18 cellular contexts compared by ENCODE assay signal in genomic region chr15:51117270-51117669, GRCh38. TPM values are rescaled to one million over a fixed set of nuclear protein-coding genes. Genes with fewer than 3 reads are reported as not detected.
A peak's percentile ranks its signal among the peaks of the same experiment; 100 is the strongest.
DNase-seq lines count a peak whose midpoint lies in the region; ATAC-seq, FAIRE-seq and TF ChIP-seq lines count a peak whose summit lies in the region.
"Had no signal": no experiment of that assay in that cellular context is flagged by ENCODE, and none has a peak within 500 bp of the region (broad histone marks: within the 10 kb centered on the region; RNA-seq: fewer than 3 reads in every experiment).

No MANE protein-coding gene starts in this region.

- H3K9me3 ChIP-seq in astrocyte (ENCODE audit: insufficient read depth, low read depth, low read length) (no peaks in the 10 kb centered on the region), ascending aorta (no peaks in the 10 kb centered on the region)
- H3K9me3 ChIP-seq: Caco-2 had no signal

- no peak overlapping the region for H3K9ac ChIP-seq in astrocyte (ENCODE audit: low read length)

- H3K4me3 Mint-ChIP-seq in astrocyte (ENCODE audit: unreplicated experiment): no peak overlapping the region
- no peak overlapping the region for H3K4me3 Mint-ChIP-seq in activated CD4-positive, alpha-beta memory T cell treated with anti-CD3 and anti-CD28 coated beads, Interleukin-2, amount 10 ng/mL, durations not matched to agents 7 days and 5 days

- no peaks in the 10 kb centered on the region for H3K36me3 ChIP-seq in astrocyte (ENCODE audit: insufficient read depth, low read length)
- no peaks in the 10 kb centered on the region for H3K36me3 ChIP-seq in ascending aorta

- no peak for TF ChIP-seq CTCF in astrocyte (IDR thresholded peaks at IDR 0.05; ENCODE audit: insufficient read depth, low read depth, low read length)
- no peak for TF ChIP-seq CTCF in epithelial cell of proximal tubule (conservative IDR thresholded peaks at IDR 0.05; ENCODE audit: low read depth, low read length)
- TF ChIP-seq CTCF in ascending aorta (IDR thresholded peaks at IDR 0.05): no peak

- H3K4me3 ChIP-seq in astrocyte (ENCODE audit: insufficient read depth, low read depth, low read length) (no peak overlapping the region), epithelial cell of proximal tubule (ENCODE audit: low read depth, low read length) (no peak overlapping the region), ascending aorta (no peak overlapping the region)

- DNase-seq in HCEC 1CT (peak; percentile 63), astrocyte (ENCODE audit: low read depth) (peak; percentile 74), epithelial cell of proximal tubule (ENCODE audit: low read depth) (peak; percentile 30), stromal cell of bone marrow (ENCODE audit: low read depth) (peak; percentile 21), Right ventricle myocardium superior (no peak), ascending aorta (ENCODE audit: low spot score in 2 of 2) (no peak)
- DNase-seq in activated CD4-positive, alpha-beta memory T cell treated with anti-CD3 and anti-CD28 coated beads, Interleukin-2, amount 10 ng/mL, durations not matched to agents 7 days and 5 days: no peak
- DNase-seq: Caco-2, DMS53, GDM1, NCI-H1436, NCI-H2081, NCI-H524 treated with DMSO at 0.1 percent for 48 hours had no signal

- H4K20me1 ChIP-seq in astrocyte (ENCODE audit: insufficient read depth, low read length): no peaks in the 10 kb centered on the region

- ATAC-seq in Right ventricle myocardium superior (ENCODE audit: poor library complexity): no peak

- no peaks in the 10 kb centered on the region for H3K36me3 Mint-ChIP-seq in astrocyte (ENCODE audit: low read depth, unreplicated experiment)
- H3K36me3 Mint-ChIP-seq in activated CD4-positive, alpha-beta memory T cell treated with anti-CD3 and anti-CD28 coated beads, Interleukin-2, amount 10 ng/mL, durations not matched to agents 7 days and 5 days (ENCODE audit: low read depth): no peaks in the 10 kb centered on the region

- H3K27ac ChIP-seq in astrocyte (ENCODE audit: low read depth, low read length) (no peak overlapping the region), ascending aorta (no peak overlapping the region)
- H3K27ac ChIP-seq: C4-2B had no signal

- H3K4me1 Mint-ChIP-seq in astrocyte (ENCODE audit: low read depth, unreplicated experiment): peaks cover 27% of the 10 kb centered on the region
- H3K4me1 Mint-ChIP-seq in activated CD4-positive, alpha-beta memory T cell treated with anti-CD3 and anti-CD28 coated beads, Interleukin-2, amount 10 ng/mL, durations not matched to agents 7 days and 5 days: no peaks in the 10 kb centered on the region

- H2AFZ ChIP-seq in astrocyte (ENCODE audit: low read depth, low read length): no peak overlapping the region

- POLR2A ChIA-PET in activated CD4-positive, alpha-beta memory T cell treated with anti-CD3 and anti-CD28 coated beads, Interleukin-2, amount 10 ng/mL, durations not matched to agents 7 days and 5 days (lab: Charles Lee): no interaction called here

- no peaks in the 10 kb centered on the region for H3K27me3 ChIP-seq in astrocyte (ENCODE audit: insufficient read depth, low read length)
- H3K27me3 ChIP-seq in ascending aorta: no peaks in the 10 kb centered on the region

- no peak for FAIRE-seq in astrocyte (lab: Jason Lieb, UNC)
- FAIRE-seq: GM12892, GM19239, H1 had no signal

- no peaks in the 10 kb centered on the region for H3K79me2 ChIP-seq in astrocyte (ENCODE audit: insufficient read depth, low read length)

- peaks cover 5% of the 10 kb centered on the region for H3K9me3 Mint-ChIP-seq in astrocyte (ENCODE audit: unreplicated experiment)
- H3K9me3 Mint-ChIP-seq in activated CD4-positive, alpha-beta memory T cell treated with anti-CD3 and anti-CD28 coated beads, Interleukin-2, amount 10 ng/mL, durations not matched to agents 7 days and 5 days: no peaks in the 10 kb centered on the region

- H3K4me1 ChIP-seq in astrocyte (ENCODE audit: insufficient read depth, low read length) (peaks cover 19% of the 10 kb centered on the region), ascending aorta (peaks cover 0 to 12% of the 10 kb centered on the region in 2 donors)
- H3K4me1 ChIP-seq: Caco-2 had no signal

- intact Hi-C loops in Right ventricle myocardium superior (cut with DNase I): no loop called here
- intact Hi-C loops in ascending aorta (cut with DNase I): no loop called here

- no peak overlapping the region for H3K27ac Mint-ChIP-seq in astrocyte (ENCODE audit: unreplicated experiment)
- no peak overlapping the region for H3K27ac Mint-ChIP-seq in activated CD4-positive, alpha-beta memory T cell treated with anti-CD3 and anti-CD28 coated beads, Interleukin-2, amount 10 ng/mL, durations not matched to agents 7 days and 5 days

- H3K27me3 Mint-ChIP-seq in astrocyte (ENCODE audit: low read depth, unreplicated experiment): peaks cover 10% of the 10 kb centered on the region
- peaks cover 19% of the 10 kb centered on the region for H3K27me3 Mint-ChIP-seq in activated CD4-positive, alpha-beta memory T cell treated with anti-CD3 and anti-CD28 coated beads, Interleukin-2, amount 10 ng/mL, durations not matched to agents 7 days and 5 days

- no peak overlapping the region for H3K4me2 ChIP-seq in astrocyte (ENCODE audit: low read length)

- CTCF ChIA-PET in activated CD4-positive, alpha-beta memory T cell treated with anti-CD3 and anti-CD28 coated beads, Interleukin-2, amount 10 ng/mL, durations not matched to agents 7 days and 5 days (lab: Charles Lee): no interaction called here

RNA-seq across cellular contexts. Expression of gene TNFAIP8L3, which starts 22.6 kb away (rescaled TPM):
- total RNA-seq in astrocyte (1.1 and 1.8 TPM in 2 replicates), epithelial cell of proximal tubule (0.07 TPM in 1 of 2 replicates, not detected in the other), Right ventricle myocardium superior (6.5 TPM), ascending aorta (2.6 TPM)
- total RNA-seq in activated CD4-positive, alpha-beta memory T cell treated with anti-CD3 and anti-CD28 coated beads, Interleukin-2, amount 10 ng/mL, durations not matched to agents 7 days and 5 days: under 1 TPM in 1 of 2 experiments, not detected in 1; 0.13 TPM
- total RNA-seq: Caco-2, SK-MEL-5 had no signal

Comparison
In these comparisons a context has a peak if more than half of its experiments do, and no peak if none do; other contexts are left out.
1. DNase-seq: peak in HCEC 1CT (single experiment), astrocyte (single experiment), epithelial cell of proximal tubule (single experiment) and stromal cell of bone marrow (single experiment); none in Right ventricle myocardium superior (single experiment), activated CD4-positive, alpha-beta memory T cell treated with anti-CD3 and anti-CD28 coated beads, Interleukin-2, amount 10 ng/mL, durations not matched to agents 7 days and 5 days (single experiment) and ascending aorta (0 of 2).